In the genomic region with DNA sequence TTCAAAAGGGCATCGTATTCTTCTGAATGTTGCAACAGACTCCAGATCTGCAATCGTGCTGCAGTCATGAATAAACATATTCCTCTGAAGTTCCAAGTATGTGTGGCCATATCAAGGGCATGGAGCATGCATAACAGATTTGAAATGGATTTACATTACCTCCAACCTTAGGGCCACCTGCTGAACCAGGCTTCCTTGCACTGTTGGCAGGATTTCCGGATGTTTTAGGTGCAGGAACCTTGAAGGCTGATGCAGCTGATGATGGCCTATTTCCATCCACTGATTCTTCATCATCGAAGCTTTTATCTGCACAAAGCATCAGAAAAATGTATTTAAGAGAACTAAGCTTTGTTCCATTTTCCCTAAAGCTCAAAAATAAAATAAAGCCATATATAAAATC, we compare ENCODE assay signal across 1 cellular context.
TF ChIP-seq lines count a peak whose summit lies in the region.

No MANE protein-coding gene starts in this region.

TF ChIP-seq in SK-N-SH, 30 proteins besides CTCF, POLR2A, EP300 and RAD21 (continued from another document):
- TF ChIP-seq FOSL2 (IDR thresholded peaks at IDR 0.05; ENCODE audit: borderline replicate concordance, low read depth), result no peak
- no peak for TF ChIP-seq GABPA (IDR thresholded peaks at IDR 0.05; ENCODE audit: low read depth)
- TF ChIP-seq GATA2 (CRISPR knock-in tag; IDR thresholded peaks at IDR 0.05), result no peak
- TF ChIP-seq EZH2phosphoT487 (IDR thresholded peaks at IDR 0.05; ENCODE audit: borderline replicate concordance, low read depth), result no peak
